ENCODE assay signal across 9 cellular contexts in genomic region chr1:56409112-56409691, GRCh38.
DNase-seq lines count a peak whose midpoint lies in the region; ATAC-seq and TF ChIP-seq lines count a peak whose summit lies in the region.
"Had no signal": no experiment of that assay in that cellular context is flagged by ENCODE, and none has a peak within 500 bp of the region (broad histone marks: within the 10 kb centered on the region; RNA-seq: fewer than 3 reads in every experiment).

No MANE protein-coding gene starts in this region.

- TF ChIP-seq CTCF in CD14-positive monocyte (IDR thresholded peaks at IDR 0.05): peak; percentile 31

- intact Hi-C loops in CD14-positive monocyte (cut with micrococcal nuclease): loop anchor here in 1 of 2 donors (5.0 kb wide), 1 partner anchor 168 kb away; the partner anchor contains the start of gene PLPP3

- no peak overlapping the region for H3K27ac Mint-ChIP-seq in CD14-positive monocyte

- ATAC-seq in GM18907 (IDR thresholded peaks at IDR 0.05; ENCODE audit: unreplicated experiment) (peak; percentile 45), left lobe of liver (peak; percentile 94), HG02763 (IDR thresholded peaks at IDR 0.05; ENCODE audit: unreplicated experiment) (no peak), HG02981 (IDR thresholded peaks at IDR 0.05; ENCODE audit: unreplicated experiment) (no peak)

- H3K27me3 Mint-ChIP-seq in CD14-positive monocyte (ENCODE audit: low read depth in 3 of 3): peaks cover 5 to 9% (median 7%) of the 10 kb centered on the region in 3 donors

- no peaks in the 10 kb centered on the region for H3K36me3 Mint-ChIP-seq in CD14-positive monocyte

- no peaks in the 10 kb centered on the region for H3K4me1 Mint-ChIP-seq in CD14-positive monocyte

- DNase-seq in CD14-positive monocyte (ENCODE audit: low spot score) (no peak), SW480 (ENCODE audit: low spot score) (peak; percentile 52), left lobe of liver (ENCODE audit: low spot score) (peak; percentile 79), NCI-H2196 treated with DMSO at 0.1 percent for 48 hours (lab: John Stamatoyannopoulos, UW; ENCODE audit: unreplicated experiment) (no peak)
- DNase-seq in central memory CD4-positive, alpha-beta T cell: no peak
- DNase-seq: glutamatergic neuron had no signal

- H3K9me3 Mint-ChIP-seq in CD14-positive monocyte: peaks cover 0 to 3% (median 0%) of the 10 kb centered on the region in 7 donors

- H3K4me3 Mint-ChIP-seq in CD14-positive monocyte: peak overlapping the region in 1 of 2 donors; percentile 6

Comparison
In these comparisons a context has a peak if more than half of its experiments do, and no peak if none do; other contexts are left out.
1. DNase-seq: peak in SW480 (single experiment) and left lobe of liver (single experiment); none in CD14-positive monocyte (single experiment), NCI-H2196 treated with DMSO at 0.1 percent for 48 hours (single experiment) and central memory CD4-positive, alpha-beta T cell (single experiment).
2. ATAC-seq: peak in GM18907 (single experiment) and left lobe of liver (single experiment); none in HG02763 (single experiment) and HG02981 (single experiment).